ENCODE assay signal across 23 cellular contexts in the genomic region with DNA sequence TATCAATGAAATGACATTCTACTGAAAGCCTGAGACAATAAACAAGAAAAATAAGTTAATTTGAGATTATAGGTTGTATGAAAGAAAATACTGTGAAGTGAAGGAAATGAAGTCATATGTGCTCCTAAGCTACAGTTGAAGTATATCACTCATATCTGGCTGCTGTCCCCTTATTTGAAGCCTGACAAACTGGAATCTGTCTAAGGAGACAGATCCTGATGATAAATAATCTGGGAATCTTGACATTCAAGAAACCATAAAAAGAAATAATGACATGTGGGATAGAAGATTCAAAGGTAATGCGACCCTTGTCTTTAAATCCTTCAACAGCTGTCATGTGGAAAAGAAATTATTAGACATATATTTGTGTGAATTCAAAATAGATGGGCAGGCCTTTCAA.
"Had no signal": no experiment of that assay in that cellular context is flagged by ENCODE, and none has a peak within 500 bp of the region (broad histone marks: within the 10 kb centered on the region; RNA-seq: fewer than 3 reads in every experiment).

No MANE protein-coding gene starts in this region.

- H3K9me3 ChIP-seq: colonic mucosa, esophagus muscularis mucosa, esophagus squamous epithelium, gastrocnemius medialis, gastroesophageal sphincter, heart left ventricle, heart right ventricle had no signal

- H3K4me3 ChIP-seq: colonic mucosa, coronary artery, dorsolateral prefrontal cortex, esophagus muscularis mucosa, esophagus squamous epithelium, gastrocnemius medialis, gastroesophageal sphincter, heart left ventricle, heart right ventricle had no signal

- H3K36me3 ChIP-seq: colonic mucosa, esophagus muscularis mucosa, esophagus squamous epithelium, gastrocnemius medialis, gastroesophageal sphincter, heart left ventricle, heart right ventricle had no signal

- H3K27ac ChIP-seq: colonic mucosa, coronary artery, dorsolateral prefrontal cortex, epithelial cell of prostate, esophagus muscularis mucosa, esophagus squamous epithelium, foreskin keratinocyte, gastrocnemius medialis, gastroesophageal sphincter, heart left ventricle, heart right ventricle had no signal

- H3K27me3 ChIP-seq: colonic mucosa, dorsolateral prefrontal cortex, esophagus muscularis mucosa, esophagus squamous epithelium, foreskin keratinocyte, gastrocnemius medialis, gastroesophageal sphincter, heart left ventricle, heart right ventricle had no signal

- DNase-seq: colonic mucosa; cortex of kidney; dermis blood vessel endothelial cell; dorsolateral prefrontal cortex; effector CD4-positive, alpha-beta T cell; effector CD8-positive, alpha-beta T cell; effector memory CD4-positive, alpha-beta T cell; effector memory CD8-positive, alpha-beta T cell; endodermal cell; erythroblast; esophagus squamous epithelium; foreskin fibroblast; foreskin keratinocyte; foreskin melanocyte; gastrocnemius medialis; glutamatergic neuron; head of caudate nucleus; heart left ventricle; heart right ventricle had no signal
